ENCODE assay signal across 8 cellular contexts in the genomic region with DNA sequence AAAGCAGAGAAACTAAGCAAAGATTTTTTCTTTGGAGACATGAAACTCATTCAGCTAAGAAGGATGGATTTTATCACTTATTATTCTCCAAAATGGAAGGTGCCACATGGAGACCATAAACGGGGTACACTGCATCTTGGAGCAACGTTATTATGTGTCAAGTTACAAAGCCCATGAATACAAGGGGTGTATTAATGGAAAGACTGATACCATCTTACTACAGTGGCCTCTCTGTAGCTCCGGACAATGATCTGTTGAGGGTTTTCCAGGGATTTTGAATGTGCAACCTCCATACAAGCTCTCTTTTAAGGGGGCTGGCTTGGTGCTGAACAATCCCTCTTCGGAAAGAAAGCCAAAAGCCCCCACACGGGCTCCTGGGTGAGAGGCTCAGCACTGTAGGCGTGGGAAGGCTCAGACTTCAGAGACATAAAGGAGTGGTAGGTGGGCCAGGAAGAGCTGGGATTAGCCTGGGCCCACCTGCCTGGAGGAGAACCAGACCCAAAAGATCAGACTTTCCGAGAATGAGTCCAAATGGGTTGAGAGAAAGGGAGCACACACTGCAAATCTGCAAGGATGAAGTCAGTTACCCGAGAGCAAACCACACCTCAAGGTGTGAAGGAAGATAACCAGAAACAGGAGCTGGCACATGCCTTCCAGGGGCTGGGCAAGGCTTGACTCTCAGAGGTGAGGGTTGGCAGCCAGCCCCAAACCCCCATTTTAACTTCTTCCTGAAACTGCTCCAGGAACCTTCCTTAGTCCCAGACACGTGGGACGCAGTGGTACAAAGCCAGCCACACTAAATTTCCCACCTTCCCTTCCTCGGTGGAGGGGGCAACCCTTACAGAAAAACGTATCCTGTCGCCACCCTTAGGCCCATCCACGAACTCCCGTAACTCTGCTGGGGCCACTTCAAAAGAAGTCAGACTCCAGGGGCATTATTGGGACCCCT. TPM values are rescaled to one million over a fixed set of nuclear protein-coding genes. Genes with fewer than 3 reads are reported as not detected.
DNase-seq lines count a peak whose midpoint lies in the region; TF ChIP-seq lines count a peak whose summit lies in the region.

No MANE protein-coding gene starts in this region.

- peaks cover 0 to 67% (median 42%) of the 10 kb centered on the region in 4 donors for H3K4me1 ChIP-seq in tibial artery

- no peaks in the 10 kb centered on the region for H3K9me3 ChIP-seq in tibial artery

- POLR2A ChIA-PET in MCF 10A (lab: Yijun Ruan, JAX), result interaction anchor here (0.6 to 14.8 kb wide), 20 partner anchors 8 to 494 kb away, joined by 3 to 240 read pairs (median 6); a partner anchor contains a TSS

- 19 to 22% methylated on average over 15 of the region's 15 CpGs for WGBS in lower leg skin, 2 donors

- DNase-seq in activated gamma-delta T cell treated with Interleukin-2 at 50 U/mL for 16 hours (peak; percentile 38), activated gamma-delta T cell (lab: John Stamatoyannopoulos, UW) (no peak), MCF 10A (ENCODE audit: unreplicated experiment) (peak; percentile 65), lower leg skin (ENCODE audit: low spot score in 2 of 2) (no peak), tibial artery (no peak), inferior parietal cortex (ENCODE audit: extremely low spot score) (no peak), iPS-NIHi11 (ENCODE audit: low spot score) (no peak), NCI-H1436 treated with DMSO at 0.1 percent for 48 hours (lab: John Stamatoyannopoulos, UW) (no peak)

- BruUV-seq in MCF 10A (replicated peaks; lab: Mats Ljungman, UMichigan), result TSS peak; percentile 69

- no peaks in the 10 kb centered on the region for H3K9me3 Mint-ChIP-seq in MCF 10A (ENCODE audit: unreplicated experiment)

- no peaks in the 10 kb centered on the region for H3K27me3 ChIP-seq in tibial artery

- H3K4me3 ChIP-seq in lower leg skin (ENCODE audit: low read depth, poor library complexity, severe bottlenecking) (peak overlapping the region; percentile 80), tibial artery (peak overlapping the region; percentile 87 to 95)

- H3K36me3 Mint-ChIP-seq in MCF 10A (ENCODE audit: insufficient read depth, unreplicated experiment), result peaks cover 14% of the 10 kb centered on the region

- peak overlapping the region; percentile 90 to 95 for H3K27ac ChIP-seq in tibial artery

- no peak for TF ChIP-seq POLR2A in lower leg skin (IDR thresholded peaks at IDR 0.05)

- peak overlapping the region; percentile 88 for H3K4me3 Mint-ChIP-seq in MCF 10A (ENCODE audit: unreplicated experiment)

- CTCF ChIA-PET in MCF 10A (lab: Yijun Ruan, JAX), result interaction anchor here (0.6 to 2.1 kb wide), 11 partner anchors 8 to 58 kb away, joined by 3 to 9 read pairs (median 4); no protein-coding TSS in a partner anchor

- intact Hi-C loops in MCF 10A (cut with micrococcal nuclease) (loop anchor here (2.0 kb wide), 1 partner anchor 26 kb away; no protein-coding TSS in a partner anchor), lower leg skin (cut with DNase I; ENCODE audit: low total_unique reads) (no loop called here), tibial artery (cut with DNase I; ENCODE audit: low total_unique reads) (no loop called here)

- H3K36me3 ChIP-seq in tibial artery, result no peaks in the 10 kb centered on the region

- no peaks in the 10 kb centered on the region for H3K27me3 Mint-ChIP-seq in MCF 10A (ENCODE audit: insufficient read depth, unreplicated experiment)

- TF ChIP-seq CTCF in MCF 10A (IDR thresholded peaks at IDR 0.05; ENCODE audit: unreplicated experiment) (no peak), lower leg skin (IDR thresholded peaks at IDR 0.05) (no peak), tibial artery (IDR thresholded peaks at IDR 0.05) (no peak)

- H3K27ac Mint-ChIP-seq in MCF 10A (ENCODE audit: low read depth, unreplicated experiment), result peak overlapping the region; percentile 91

- peaks cover 41% of the 10 kb centered on the region for H3K4me1 Mint-ChIP-seq in MCF 10A (ENCODE audit: insufficient read depth, unreplicated experiment)

RNA-seq across cellular contexts. Expression of a gene that starts 1.5 kb away (rescaled TPM):
- total RNA-seq in MCF 10A (2022) (33.8 and 37.6 TPM in 2 replicates), lower leg skin (10 to 100 TPM; 27.7 to 47.8 (median 42.3) TPM)

RNA-seq across cellular contexts. Expression of a gene that starts 59.2 kb away (rescaled TPM):
- total RNA-seq in MCF 10A (2022) (41.6 and 44.6 TPM in 2 replicates), lower leg skin (100 to 1,000 TPM; 188 to 342 (median 248) TPM)

Comparison
In these comparisons a context has a peak if more than half of its experiments do, and no peak if none do; other contexts are left out.
1. DNase-seq: peak in activated gamma-delta T cell treated with Interleukin-2 at 50 U/mL for 16 hours (single experiment) and MCF 10A (single experiment); none in activated gamma-delta T cell (single experiment), lower leg skin (0 of 2), tibial artery (0 of 2), inferior parietal cortex (single experiment), iPS-NIHi11 (single experiment) and NCI-H1436 treated with DMSO at 0.1 percent for 48 hours (single experiment).